Comparison of ENCODE assay signal across 17 cellular contexts in genomic region chr11:73753938-73754337, GRCh38.
"Had no signal": no experiment of that assay in that cellular context is flagged by ENCODE, and none has a peak within 500 bp of the region (broad histone marks: within the 10 kb centered on the region; RNA-seq: fewer than 3 reads in every experiment).

No MANE protein-coding gene starts in this region.

- H3K27me3 ChIP-seq: testis had no signal

- ATAC-seq: activated T-cell treated with anti-CD3 and anti-CD28 coated beads, Interleukin-2, amount 50 U/mL, for 72 hours; sciatic nerve had no signal

- H3K27ac ChIP-seq: epithelial cell of prostate, testis had no signal

- H3K36me3 Mint-ChIP-seq: naive B cell had no signal

- DNase-seq: activated effector memory CD4-positive, alpha-beta T cell treated with Interleukin-2 at 50 U/mL for 16 hours; activated naive CD4-positive, alpha-beta T cell treated with anti-CD3 and anti-CD28 coated beads for 36 hours; activated T-cell treated with anti-CD3 and anti-CD28 coated beads, Interleukin-2, amount 50 U/mL, for 72 hours; cortex of kidney; endodermal cell; immature natural killer cell; naive B cell; occipital lobe; stimulated activated CD4-positive, alpha-beta T cell treated with anti-CD3 and anti-CD28 coated beads, Interleukin-15, amount 100 ng/mL, for 24 hours; stimulated activated CD8-positive, alpha-beta memory T cell treated with anti-CD3 and anti-CD28 coated beads, Interleukin-4, amount 100 ng/mL, for 48 hours; stimulated activated naive CD4-positive, alpha-beta T cell; T-helper 1 cell; testis had no signal

- H3K4me3 Mint-ChIP-seq: activated naive CD4-positive, alpha-beta T cell treated with anti-CD3 and anti-CD28 coated beads for 36 hours; activated T-cell treated with anti-CD3 and anti-CD28 coated beads, Interleukin-2, amount 50 U/mL, for 72 hours; endodermal cell; immature natural killer cell; memory B cell; naive B cell had no signal

- H3K9me3 Mint-ChIP-seq: activated naive CD4-positive, alpha-beta T cell treated with anti-CD3 and anti-CD28 coated beads for 36 hours; activated T-cell treated with anti-CD3 and anti-CD28 coated beads, Interleukin-2, amount 50 U/mL, for 72 hours; endodermal cell; immature natural killer cell; memory B cell; naive B cell had no signal

- H3K4me3 ChIP-seq: smooth muscle cell, testis had no signal

- H3K27me3 Mint-ChIP-seq: memory B cell, naive B cell had no signal

- H3K9me3 ChIP-seq: testis had no signal

- H3K27ac Mint-ChIP-seq: activated naive CD4-positive, alpha-beta T cell treated with anti-CD3 and anti-CD28 coated beads for 36 hours; activated T-cell treated with anti-CD3 and anti-CD28 coated beads, Interleukin-2, amount 50 U/mL, for 72 hours; endodermal cell; memory B cell; naive B cell had no signal
